In genomic region chr15:57696146-57696545, GRCh38 we compare ENCODE assay signal across 15 cellular contexts. TPM values are rescaled to one million over a fixed set of nuclear protein-coding genes. Genes with fewer than 3 reads are reported as not detected.
DNase-seq lines count a peak whose midpoint lies in the region; TF ChIP-seq lines count a peak whose summit lies in the region.
"Had no signal": no experiment of that assay in that cellular context is flagged by ENCODE, and none has a peak within 500 bp of the region (broad histone marks: within the 10 kb centered on the region; RNA-seq: fewer than 3 reads in every experiment).

No MANE protein-coding gene starts in this region.

- no peaks in the 10 kb centered on the region for H3K9me3 ChIP-seq in trophoblast cell (ENCODE audit: insufficient read depth, low read depth, low read length)
- H3K9me3 ChIP-seq: adrenal gland; BLaER1 treated with 17β-estradiol and CSF1 and Interleukin-3, amounts not matched to agents 10 nM and 100 nM had no signal

- H3K27me3 Mint-ChIP-seq in progenitor cell of endocrine pancreas: peaks cover 13% of the 10 kb centered on the region

- no peak for TF ChIP-seq CTCF in VCaP (conservative IDR thresholded peaks at IDR 0.05)
- TF ChIP-seq CTCF in progenitor cell of endocrine pancreas (IDR thresholded peaks at IDR 0.05; ENCODE audit: unreplicated experiment): no peak

- H2BK120ac ChIP-seq in trophoblast cell (ENCODE audit: insufficient read depth, low read length, poor library complexity): no peak overlapping the region

- no peaks in the 10 kb centered on the region for H3K4me1 ChIP-seq in trophoblast cell (ENCODE audit: control insufficient read depth in 1 of 2, insufficient read depth in 2 of 2, low read length in 2 of 2)
- H3K4me1 ChIP-seq: adrenal gland; BLaER1 treated with 17β-estradiol and CSF1 and Interleukin-3, amounts not matched to agents 10 nM and 100 nM had no signal

- H3K27ac ChIP-seq in VCaP (peak overlapping the region; percentile 91), trophoblast cell (ENCODE audit: low read depth, low read length) (no peak overlapping the region)
- H3K27ac ChIP-seq: adrenal gland; BLaER1 treated with 17β-estradiol and CSF1 and Interleukin-3, amounts not matched to agents 10 nM and 100 nM; foreskin keratinocyte; PC-9 had no signal

- H4K8ac ChIP-seq in trophoblast cell (ENCODE audit: low read depth, low read length): no peak overlapping the region

- no peak overlapping the region for H2AK5ac ChIP-seq in trophoblast cell (ENCODE audit: low read length)

- H2AFZ ChIP-seq in trophoblast cell (ENCODE audit: insufficient read depth, low read length, poor library complexity): no peak overlapping the region
- H2AFZ ChIP-seq: PC-9 had no signal

- H4K12ac ChIP-seq in trophoblast cell (ENCODE audit: low read depth, low read length): no peak overlapping the region

- no peak overlapping the region for H3K14ac ChIP-seq in trophoblast cell (ENCODE audit: low read length)

- no peak overlapping the region for H3K18ac ChIP-seq in trophoblast cell (ENCODE audit: low read length)

- H3K4ac ChIP-seq in trophoblast cell (ENCODE audit: low read depth, low read length): no peak overlapping the region

- H3K4me2 ChIP-seq in trophoblast cell (ENCODE audit: low read length): no peak overlapping the region
- H3K4me2 ChIP-seq: BLaER1 treated with 17β-estradiol and CSF1 and Interleukin-3, amounts not matched to agents 10 nM and 100 nM; PC-9 had no signal

- DNase-seq in DMS 273 (lab: John Stamatoyannopoulos, UW; ENCODE audit: unreplicated experiment) (peak; percentile 9), DMS 273 treated with DMSO at 0.1 percent for 48 hours (lab: John Stamatoyannopoulos, UW) (no peak), NCI-H1105 (lab: John Stamatoyannopoulos, UW) (peak; percentile 45), progenitor cell of endocrine pancreas (ENCODE audit: low spot score, unreplicated experiment) (no peak), OCI-M2 (lab: John Stamatoyannopoulos, UW; ENCODE audit: unreplicated experiment) (no peak), trophoblast cell (no peak), islet precursor cell (no peak)
- DNase-seq: 8988T; adrenal gland; GOT3; naive thymus-derived CD4-positive, alpha-beta T cell; PC-9 had no signal

- H3K36me3 Mint-ChIP-seq in progenitor cell of endocrine pancreas (ENCODE audit: insufficient read depth): no peaks in the 10 kb centered on the region
- H3K36me3 Mint-ChIP-seq: naive thymus-derived CD4-positive, alpha-beta T cell had no signal

- H4K91ac ChIP-seq in trophoblast cell (ENCODE audit: low read depth, low read length): no peak overlapping the region

- peaks cover 6% of the 10 kb centered on the region for H3K4me1 Mint-ChIP-seq in progenitor cell of endocrine pancreas (ENCODE audit: low read depth)

- no peak overlapping the region for H3K23ac ChIP-seq in trophoblast cell (ENCODE audit: low read length)

- H3K9me3 Mint-ChIP-seq in progenitor cell of endocrine pancreas (ENCODE audit: low read depth): no peaks in the 10 kb centered on the region
- H3K9me3 Mint-ChIP-seq: naive thymus-derived CD4-positive, alpha-beta T cell had no signal

- no peaks in the 10 kb centered on the region for H3K79me1 ChIP-seq in trophoblast cell (ENCODE audit: low read length)

- no peak overlapping the region for H3K4me3 ChIP-seq in trophoblast cell (ENCODE audit: low read depth, low read length)
- H3K4me3 ChIP-seq: adrenal gland; BLaER1 treated with 17β-estradiol and CSF1 and Interleukin-3, amounts not matched to agents 10 nM and 100 nM; PC-9 had no signal

- peak overlapping the region; percentile 63 for H3K27ac Mint-ChIP-seq in progenitor cell of endocrine pancreas
- H3K27ac Mint-ChIP-seq: naive thymus-derived CD4-positive, alpha-beta T cell had no signal

- no peak overlapping the region for H3K4me3 Mint-ChIP-seq in progenitor cell of endocrine pancreas (ENCODE audit: low read depth)
- H3K4me3 Mint-ChIP-seq: naive thymus-derived CD4-positive, alpha-beta T cell had no signal

- no peaks in the 10 kb centered on the region for H3K79me2 ChIP-seq in trophoblast cell (ENCODE audit: control insufficient read depth, insufficient read depth, low read length, poor library complexity)

- H3K9ac ChIP-seq in trophoblast cell (ENCODE audit: low read length): no peak overlapping the region
- H3K9ac ChIP-seq: BLaER1 treated with 17β-estradiol and CSF1 and Interleukin-3, amounts not matched to agents 10 nM and 100 nM had no signal

- no CpG with 5 or more reads among the region's 5 CpGs for WGBS in trophoblast cell (ENCODE audit: extremely low coverage, insufficient coverage, insufficient read length)

- H2BK12ac ChIP-seq in trophoblast cell (ENCODE audit: low read length): no peak overlapping the region

- peaks cover 0 to 2% of the 10 kb centered on the region in 2 experiments for H3K36me3 ChIP-seq in trophoblast cell (ENCODE audit: control insufficient read depth in 1 of 2, insufficient read depth in 2 of 2, low read length in 2 of 2)
- H3K36me3 ChIP-seq: adrenal gland; BLaER1 treated with 17β-estradiol and CSF1 and Interleukin-3, amounts not matched to agents 10 nM and 100 nM had no signal

- no peak overlapping the region for H2BK5ac ChIP-seq in trophoblast cell (ENCODE audit: low read depth, low read length, poor library complexity)

- H3K27me3 ChIP-seq in trophoblast cell (ENCODE audit: insufficient read depth, low read length): no peaks in the 10 kb centered on the region
- H3K27me3 ChIP-seq: adrenal gland; BLaER1 treated with 17β-estradiol and CSF1 and Interleukin-3, amounts not matched to agents 10 nM and 100 nM; foreskin keratinocyte had no signal

RNA-seq across cellular contexts. Expression of gene POLR2M, which starts 10.4 kb away (rescaled TPM):
- total RNA-seq in progenitor cell of endocrine pancreas: 57.0 and 64.3 TPM in 2 replicates
- polyA plus RNA-seq in trophoblast cell (2013): 114 and 142 TPM in 2 replicates

Comparison
In these comparisons a context has a peak if more than half of its experiments do, and no peak if none do; other contexts are left out.
1. DNase-seq: peak in DMS 273 (single experiment) and NCI-H1105 (single experiment); none in DMS 273 treated with DMSO at 0.1 percent for 48 hours (single experiment), progenitor cell of endocrine pancreas (single experiment), OCI-M2 (single experiment), trophoblast cell (0 of 2) and islet precursor cell (single experiment).